Comparison of ENCODE assay signal across 16 cellular contexts in genomic region chr5:11733185-11733839, GRCh38.
DNase-seq lines count a peak whose midpoint lies in the region; ATAC-seq and TF ChIP-seq lines count a peak whose summit lies in the region.
"Had no signal": no experiment of that assay in that cellular context is flagged by ENCODE, and none has a peak within 500 bp of the region (broad histone marks: within the 10 kb centered on the region; RNA-seq: fewer than 3 reads in every experiment).

No MANE protein-coding gene starts in this region.

- intact Hi-C loops in CD4-positive, alpha-beta T cell (cut with DNase I, micrococcal nuclease), result no loop called here

- no peak for TF ChIP-seq CTCF in 22Rv1 (IDR thresholded peaks at IDR 0.05)
- TF ChIP-seq CTCF in VCaP (conservative IDR thresholded peaks at IDR 0.05), result no peak
- TF ChIP-seq CTCF in liver (IDR thresholded peaks at IDR 0.05; ENCODE audit: low read depth, low read length, missing input control), result no peak
- TF ChIP-seq CTCF in CD4-positive, alpha-beta T cell (IDR thresholded peaks at IDR 0.05), result no peak
- TF ChIP-seq CTCF in GM23338 (conservative IDR thresholded peaks at IDR 0.05; ENCODE audit: low read depth in 2 of 2), result no peak

- TF ChIP-seq RAD21 in liver (IDR thresholded peaks at IDR 0.05), result peak in 1 of 2 donors; percentile 33

- no peaks in the 10 kb centered on the region for H4K20me1 ChIP-seq in GM23338 (replicated peaks; ENCODE audit: insufficient read depth)
- H4K20me1 ChIP-seq: BLaER1 treated with 17β-estradiol and CSF1 and Interleukin-3, amounts not matched to agents 10 nM and 100 nM had no signal

- no peak overlapping the region for H3K9ac ChIP-seq in liver (ENCODE audit: low read depth in 1 of 2, low read length in 2 of 2)
- H3K9ac ChIP-seq: BLaER1 treated with 17β-estradiol and CSF1 and Interleukin-3, amounts not matched to agents 10 nM and 100 nM had no signal

- 0 out of 2 replicates have a peak, but pooled peaks cover 5% of the 10 kb centered on the region for H3K9me2 ChIP-seq in GM23338 (ENCODE audit: insufficient read depth)

- H3K27ac ChIP-seq in 22Rv1 (peak overlapping the region; percentile 68), VCaP (peak overlapping the region; percentile 85), liver (ENCODE audit: low read depth in 1 of 2, low read length in 2 of 2) (peak overlapping the region; percentile 37 to 61), GM23338 (ENCODE audit: low read depth) (no peak overlapping the region)
- H3K27ac ChIP-seq in CD4-positive, alpha-beta T cell (ENCODE audit: low read depth, low read length), result no peak overlapping the region
- H3K27ac ChIP-seq: BLaER1 treated with 17β-estradiol and CSF1 and Interleukin-3, amounts not matched to agents 10 nM and 100 nM; HL-60 had no signal

- no peaks in the 10 kb centered on the region for H3F3A ChIP-seq in GM23338 (replicated peaks; ENCODE audit: low read depth)

- CTCF ChIA-PET in CD4-positive, alpha-beta T cell (lab: Charles Lee), result no interaction called here

- H3K79me2 ChIP-seq in GM23338 (replicated peaks; ENCODE audit: insufficient read depth), result no peaks in the 10 kb centered on the region

- H3K27me3 Mint-ChIP-seq in CD4-positive, alpha-beta T cell, result no peaks in the 10 kb centered on the region
- H3K27me3 Mint-ChIP-seq in T-helper 17 cell (no peaks in the 10 kb centered on the region), GM23338 (ENCODE audit: insufficient read depth, low read depth, poor library complexity) (no peaks in the 10 kb centered on the region)
- H3K27me3 Mint-ChIP-seq: CD4-positive, CD25-positive, alpha-beta regulatory T cell; IgD-negative memory B cell had no signal

- whole genome bisulfite sequencing in liver, result 34% methylated on average over 2 of the region's 2 CpGs

- H3K36me3 ChIP-seq in liver (ENCODE audit: control insufficient read depth in 4 of 4, insufficient read depth in 3 of 4, low read depth in 1 of 4, low read length in 3 of 4) (no peaks in the 10 kb centered on the region), GM23338 (ENCODE audit: insufficient read depth) (no peaks in the 10 kb centered on the region)
- H3K36me3 ChIP-seq: BLaER1 treated with 17β-estradiol and CSF1 and Interleukin-3, amounts not matched to agents 10 nM and 100 nM had no signal

- no peak overlapping the region for H3K4me2 ChIP-seq in GM23338
- H3K4me2 ChIP-seq: BLaER1 treated with 17β-estradiol and CSF1 and Interleukin-3, amounts not matched to agents 10 nM and 100 nM had no signal

- no peaks in the 10 kb centered on the region for H3K27me3 ChIP-seq in liver (ENCODE audit: control insufficient read depth in 4 of 4, insufficient read depth in 4 of 4, low read length in 3 of 4)
- no peaks in the 10 kb centered on the region for H3K27me3 ChIP-seq in CD4-positive, alpha-beta T cell (ENCODE audit: control insufficient read depth, insufficient read depth, low read length)
- H3K27me3 ChIP-seq in GM23338 (ENCODE audit: insufficient read depth), result no peaks in the 10 kb centered on the region
- H3K27me3 ChIP-seq: BLaER1 treated with 17β-estradiol and CSF1 and Interleukin-3, amounts not matched to agents 10 nM and 100 nM had no signal

- no peaks in the 10 kb centered on the region for H3K4me1 Mint-ChIP-seq in CD4-positive, alpha-beta T cell (ENCODE audit: low read depth)
- H3K4me1 Mint-ChIP-seq in T-helper 17 cell (no peaks in the 10 kb centered on the region), GM23338 (peaks cover 2% of the 10 kb centered on the region; the same call in 1 of the 3 replicates)
- H3K4me1 Mint-ChIP-seq: CD4-positive, CD25-positive, alpha-beta regulatory T cell; IgD-negative memory B cell had no signal

- POLR2A ChIA-PET in CD4-positive, alpha-beta T cell (lab: Charles Lee), result no interaction called here

- no peaks in the 10 kb centered on the region for H3K36me3 Mint-ChIP-seq in CD4-positive, alpha-beta T cell (ENCODE audit: low read depth)
- H3K36me3 Mint-ChIP-seq in activated naive CD4-positive, alpha-beta T cell treated with anti-CD3 and anti-CD28 coated beads, Interleukin-2, amount 50 U/mL, for 72 hours, result no peaks in the 10 kb centered on the region
- no peaks in the 10 kb centered on the region for H3K36me3 Mint-ChIP-seq in T-helper 17 cell (ENCODE audit: low read depth)
- H3K36me3 Mint-ChIP-seq in GM23338 (ENCODE audit: low read depth), result no peaks in the 10 kb centered on the region
- H3K36me3 Mint-ChIP-seq: CD4-positive, CD25-positive, alpha-beta regulatory T cell; IgD-negative memory B cell had no signal

- no peak overlapping the region for H3K4me3 ChIP-seq in liver (ENCODE audit: low read depth in 1 of 3, low read length in 3 of 3)
- H3K4me3 ChIP-seq in GM23338, result no peak overlapping the region
- H3K4me3 ChIP-seq: BLaER1 treated with 17β-estradiol and CSF1 and Interleukin-3, amounts not matched to agents 10 nM and 100 nM had no signal

- peaks cover 5% of the 10 kb centered on the region for H3K9me3 Mint-ChIP-seq in CD4-positive, alpha-beta T cell
- H3K9me3 Mint-ChIP-seq in activated naive CD4-positive, alpha-beta T cell treated with anti-CD3 and anti-CD28 coated beads, Interleukin-2, amount 50 U/mL, for 72 hours, result peaks cover 5 to 8% of the 10 kb centered on the region in 2 donors
- no peaks in the 10 kb centered on the region for H3K9me3 Mint-ChIP-seq in GM23338

- H2AFZ ChIP-seq in GM23338, result no peak overlapping the region

- H3K9me3 ChIP-seq in liver (ENCODE audit: control insufficient read depth in 4 of 4, low read length in 3 of 4) (no peaks in the 10 kb centered on the region), T-helper 17 cell (ENCODE audit: control insufficient read depth, low read length, poor library complexity, severe bottlenecking) (no peaks in the 10 kb centered on the region)
- no peaks in the 10 kb centered on the region for H3K9me3 ChIP-seq in CD4-positive, alpha-beta T cell (ENCODE audit: control insufficient read depth, low read length)
- H3K9me3 ChIP-seq: BLaER1 treated with 17β-estradiol and CSF1 and Interleukin-3, amounts not matched to agents 10 nM and 100 nM had no signal

- H3K27ac Mint-ChIP-seq in CD4-positive, alpha-beta T cell, result no peak overlapping the region
- H3K27ac Mint-ChIP-seq in activated naive CD4-positive, alpha-beta T cell treated with anti-CD3 and anti-CD28 coated beads, Interleukin-2, amount 50 U/mL, for 72 hours, result no peak overlapping the region
- H3K27ac Mint-ChIP-seq in T-helper 17 cell (no peak overlapping the region), GM23338 (no peak overlapping the region)
- H3K27ac Mint-ChIP-seq: IgD-negative memory B cell had no signal

- no peak for ATAC-seq in CD4-positive, alpha-beta T cell (ENCODE audit: poor library complexity)
- ATAC-seq in activated naive CD4-positive, alpha-beta T cell treated with anti-CD3 and anti-CD28 coated beads, Interleukin-2, amount 50 U/mL, for 72 hours, result no peak
- ATAC-seq in T-helper 17 cell, result no peak
- ATAC-seq in GM23338, result no peak
- ATAC-seq: HCT116 had no signal

- H3K4me1 ChIP-seq in liver (ENCODE audit: control insufficient read depth in 4 of 4, insufficient read depth in 4 of 4, low read length in 3 of 4) (peaks cover 13 to 27% (median 23%) of the 10 kb centered on the region in 4 donors), GM23338 (ENCODE audit: insufficient read depth) (no peaks in the 10 kb centered on the region)
- H3K4me1 ChIP-seq: BLaER1 treated with 17β-estradiol and CSF1 and Interleukin-3, amounts not matched to agents 10 nM and 100 nM had no signal

- H3K4me3 Mint-ChIP-seq in CD4-positive, alpha-beta T cell, result no peak overlapping the region
- H3K4me3 Mint-ChIP-seq in T-helper 17 cell (no peak overlapping the region), GM23338 (no peak overlapping the region)
- H3K4me3 Mint-ChIP-seq: CD4-positive, CD25-positive, alpha-beta regulatory T cell; IgD-negative memory B cell had no signal

- peak; percentile 43 for DNase-seq in DMS53 treated with DMSO at 0.1 percent for 48 hours (lab: John Stamatoyannopoulos, UW; ENCODE audit: unreplicated experiment)
- no peak for DNase-seq in CD4-positive, alpha-beta T cell
- DNase-seq in activated naive CD4-positive, alpha-beta T cell treated with anti-CD3 and anti-CD28 coated beads, Interleukin-2, amount 50 U/mL, for 72 hours (ENCODE audit: low spot score in 2 of 2), result no peak
- no peak for DNase-seq in T-helper 17 cell
- no peak for DNase-seq in GM23338 (ENCODE audit: low spot score)
- DNase-seq: ACHN; CD4-positive, CD25-positive, alpha-beta regulatory T cell; DMS153; GF-D8 had no signal

TF ChIP-seq in liver, 16 proteins besides CTCF, POLR2A, EP300 and RAD21 (continues in another document):
- TF ChIP-seq RXRA (IDR thresholded peaks at IDR 0.05) (peak; percentile 13 to 40), ZBTB33 (IDR thresholded peaks at IDR 0.05) (peak; percentile 42), GABPA (IDR thresholded peaks at IDR 0.05 in 1 of 2, conservative IDR thresholded peaks at IDR 0.05 in 1 of 2) (no peak)

TF ChIP-seq in GM23338, 12 proteins besides CTCF, POLR2A, EP300 and RAD21 (continues in another document):
- TF ChIP-seq REST (IDR thresholded peaks at IDR 0.05; ENCODE audit: unreplicated experiment) (no peak), ZNF331 (CRISPR knock-in tag; IDR thresholded peaks at IDR 0.05; ENCODE audit: low read depth) (no peak), STAT1 (IDR thresholded peaks at IDR 0.05; ENCODE audit: unreplicated experiment) (no peak), CREB1 (CRISPR knock-in tag; IDR thresholded peaks at IDR 0.05; ENCODE audit: low read depth) (no peak)

Comparison
In these comparisons a context has a peak if more than half of its experiments do, and no peak if none do; other contexts are left out.
1. H3K27ac ChIP-seq: peak in 22Rv1 (single experiment), VCaP (single experiment) and liver (2 of 2); none in CD4-positive, alpha-beta T cell (single experiment) and GM23338 (single experiment).